In genomic region chr22:30968924-30969531, GRCh38 we compare ENCODE assay signal across 8 cellular contexts. TPM values are rescaled to one million over a fixed set of nuclear protein-coding genes. Genes with fewer than 3 reads are reported as not detected.
DNase-seq lines count a peak whose midpoint lies in the region; ATAC-seq, FAIRE-seq and TF ChIP-seq lines count a peak whose summit lies in the region.

Gene TUG1, plus strand, starts transcription at chr22:30969265.

- peak; percentile 66 for TF ChIP-seq POLR2A in GM10847 (IDR thresholded peaks at IDR 0.05; ENCODE audit: extremely low read depth, insufficient read length)

- peak; percentile 88 to 97 (median 92) for DNase-seq in NCI-H1417 (lab: John Stamatoyannopoulos, UW)
- peak; percentile 83 to 92 for DNase-seq in SW 1271 (lab: John Stamatoyannopoulos, UW)
- DNase-seq in activated naive CD8-positive, alpha-beta T cell treated with anti-CD3 and anti-CD28 coated beads, Interleukin-2, amount 50 U/mL, for 24 hours: peak; percentile 97
- DNase-seq in Right ventricle myocardium superior: peak; percentile 99
- peak; percentile 94 to 99 (median 97) for DNase-seq in pancreas
- peak; percentile 98 to 99 for DNase-seq in tibial artery

- peaks cover 0 to 17% (median 9%) of the 10 kb centered on the region in 3 donors for H3K36me3 ChIP-seq in pancreas
- H3K36me3 ChIP-seq in tibial artery: peaks cover 34 to 41% (median 40%) of the 10 kb centered on the region in 3 donors

- FAIRE-seq in pancreas (lab: Jason Lieb, UNC): peak; percentile 23

- peaks cover 46% of the 10 kb centered on the region for H3K4me1 Mint-ChIP-seq in activated naive CD8-positive, alpha-beta T cell treated with anti-CD3 and anti-CD28 coated beads, Interleukin-2, amount 50 U/mL, for 24 hours

- intact Hi-C loops in Right ventricle myocardium superior (cut with DNase I) (loop anchor here (2.0 kb wide), 1 partner anchor 114 kb away; no protein-coding TSS in a partner anchor), pancreas (cut with DNase I) (no loop called here), tibial artery (cut with DNase I; ENCODE audit: low total_unique reads) (loop anchor here (2.0 to 5.0 kb wide), 2 partner anchors 68 to 114 kb away; no protein-coding TSS in a partner anchor)

- peak within 1 kb of the TSS; percentile 96 for H3K27ac Mint-ChIP-seq in activated naive CD8-positive, alpha-beta T cell treated with anti-CD3 and anti-CD28 coated beads, Interleukin-2, amount 50 U/mL, for 24 hours

- peaks cover 2% of the 10 kb centered on the region for H3K27me3 Mint-ChIP-seq in activated naive CD8-positive, alpha-beta T cell treated with anti-CD3 and anti-CD28 coated beads, Interleukin-2, amount 50 U/mL, for 24 hours

- no peaks in the 10 kb centered on the region for H3K27me3 ChIP-seq in pancreas
- H3K27me3 ChIP-seq in tibial artery: no peaks in the 10 kb centered on the region

- peaks cover 81% of the 10 kb centered on the region for H3K36me3 Mint-ChIP-seq in activated naive CD8-positive, alpha-beta T cell treated with anti-CD3 and anti-CD28 coated beads, Interleukin-2, amount 50 U/mL, for 24 hours (ENCODE audit: low read depth)

- peak within 1 kb of the TSS; percentile 47 to 81 (median 77) for H3K4me3 ChIP-seq in pancreas
- peak within 1 kb of the TSS; percentile 83 to 95 for H3K4me3 ChIP-seq in tibial artery

- ATAC-seq in HG02759 (IDR thresholded peaks at IDR 0.05; ENCODE audit: unreplicated experiment): peak; percentile 88
- peak; percentile 97 for ATAC-seq in activated naive CD8-positive, alpha-beta T cell treated with anti-CD3 and anti-CD28 coated beads, Interleukin-2, amount 50 U/mL, for 24 hours
- peak; percentile 99 for ATAC-seq in Right ventricle myocardium superior (ENCODE audit: poor library complexity)
- ATAC-seq in pancreas: peak; percentile 95 to 99 (median 97)

- no peak for TF ChIP-seq CTCF in pancreas (IDR thresholded peaks at IDR 0.05)
- peak in 1 of 2 experiments; percentile 3 for TF ChIP-seq CTCF in tibial artery (IDR thresholded peaks at IDR 0.05)

- 0% methylated on average over 52 to 67 of the region's 67 CpGs for WGBS in pancreas, 2 donors

- H3K9me3 Mint-ChIP-seq in activated naive CD8-positive, alpha-beta T cell treated with anti-CD3 and anti-CD28 coated beads, Interleukin-2, amount 50 U/mL, for 24 hours: peaks cover 50% of the 10 kb centered on the region

- H3K9me3 ChIP-seq in pancreas: no peaks in the 10 kb centered on the region
- peaks cover 5 to 41% (median 30%) of the 10 kb centered on the region in 3 donors for H3K9me3 ChIP-seq in tibial artery

- H3K27ac ChIP-seq in pancreas (peak within 1 kb of the TSS; percentile 80 to 95 (median 88)), tibial artery (peak within 1 kb of the TSS; percentile 95 to 96)

- peaks cover 12 to 21% (median 18%) of the 10 kb centered on the region in 3 donors for H3K4me1 ChIP-seq in pancreas
- H3K4me1 ChIP-seq in tibial artery: peaks cover 0 to 61% (median 19%) of the 10 kb centered on the region in 4 donors

- H3K4me3 Mint-ChIP-seq in activated naive CD8-positive, alpha-beta T cell treated with anti-CD3 and anti-CD28 coated beads, Interleukin-2, amount 50 U/mL, for 24 hours: peak within 1 kb of the TSS; percentile 87

RNA-seq across cellular contexts. Expression of gene TUG1, which starts in this region (rescaled TPM):
- 30.9 TPM for total RNA-seq in Right ventricle myocardium superior
- total RNA-seq in pancreas: 10 to 100 TPM; 18.7 to 38.4 (median 23.0) TPM
- 10 to 100 TPM; 18.2 to 49.1 TPM for polyA plus RNA-seq in pancreas

Comparison
In these comparisons a context has a peak if more than half of its experiments do, and no peak if none do; other contexts are left out.
1. Peak in every context shown above with its lines: DNase-seq, ATAC-seq, H3K4me3 ChIP-seq and H3K27ac ChIP-seq.
2. intact Hi-C loops: an anchor here in Right ventricle myocardium superior (2.0 kb wide) and tibial artery (2.0 to 5.0 kb wide); none called in pancreas.